ENCODE assay signal across 18 cellular contexts in genomic region chr22:41757507-41757906, GRCh38. TPM values are rescaled to one million over a fixed set of nuclear protein-coding genes. Genes with fewer than 3 reads are reported as not detected.
"Had no signal": no experiment of that assay in that cellular context is flagged by ENCODE, and none has a peak within 500 bp of the region (broad histone marks: within the 10 kb centered on the region; RNA-seq: fewer than 3 reads in every experiment).

No MANE protein-coding gene starts in this region.

- H3K27me3 ChIP-seq: gastrocnemius medialis, neutrophil, right atrium auricular region, sigmoid colon, stomach had no signal

- H3K27ac ChIP-seq: gastrocnemius medialis, neutrophil, right atrium auricular region, sigmoid colon, stomach had no signal

- H3K36me3 ChIP-seq: gastrocnemius medialis, neutrophil, right atrium auricular region, sigmoid colon, stomach had no signal

- H3K27me3 Mint-ChIP-seq: naive thymus-derived CD8-positive, alpha-beta T cell had no signal

- H3K4me3 Mint-ChIP-seq: immature natural killer cell; naive thymus-derived CD8-positive, alpha-beta T cell had no signal

- H3K9me3 ChIP-seq: gastrocnemius medialis, neutrophil, right atrium auricular region, sigmoid colon, stomach had no signal

- ATAC-seq: gastrocnemius medialis; left ventricle myocardium superior; naive thymus-derived CD8-positive, alpha-beta T cell had no signal

- H3K4me1 Mint-ChIP-seq: immature natural killer cell; naive thymus-derived CD8-positive, alpha-beta T cell had no signal

- DNase-seq: dermis blood vessel endothelial cell; erythroblast; gastrocnemius medialis; immature natural killer cell; left cardiac atrium; left ventricle myocardium superior; mesenchymal stem cell; naive thymus-derived CD8-positive, alpha-beta T cell; sigmoid colon; small intestine; stimulated activated CD4-positive, alpha-beta T cell treated with anti-CD3 and anti-CD28 coated beads, Interleukin-12 subunit alpha, Interleukin-12 subunit beta, amount 100 ng/mL, for 4 hours; stimulated activated naive CD4-positive, alpha-beta T cell; stomach; trophoblast cell had no signal

- H3K36me3 Mint-ChIP-seq: immature natural killer cell; naive thymus-derived CD8-positive, alpha-beta T cell had no signal

- H3K4me1 ChIP-seq: gastrocnemius medialis, right atrium auricular region, sigmoid colon, stomach had no signal

- H3K4me3 ChIP-seq: gastrocnemius medialis, lung, right atrium auricular region, sigmoid colon, stomach had no signal

- H3K9me3 Mint-ChIP-seq: immature natural killer cell; naive thymus-derived CD8-positive, alpha-beta T cell had no signal

RNA-seq across cellular contexts. Expression of gene MEI1, which starts 58.2 kb away (rescaled TPM):
- polyA plus RNA-seq: neural cell had no signal
